In the genomic region with DNA sequence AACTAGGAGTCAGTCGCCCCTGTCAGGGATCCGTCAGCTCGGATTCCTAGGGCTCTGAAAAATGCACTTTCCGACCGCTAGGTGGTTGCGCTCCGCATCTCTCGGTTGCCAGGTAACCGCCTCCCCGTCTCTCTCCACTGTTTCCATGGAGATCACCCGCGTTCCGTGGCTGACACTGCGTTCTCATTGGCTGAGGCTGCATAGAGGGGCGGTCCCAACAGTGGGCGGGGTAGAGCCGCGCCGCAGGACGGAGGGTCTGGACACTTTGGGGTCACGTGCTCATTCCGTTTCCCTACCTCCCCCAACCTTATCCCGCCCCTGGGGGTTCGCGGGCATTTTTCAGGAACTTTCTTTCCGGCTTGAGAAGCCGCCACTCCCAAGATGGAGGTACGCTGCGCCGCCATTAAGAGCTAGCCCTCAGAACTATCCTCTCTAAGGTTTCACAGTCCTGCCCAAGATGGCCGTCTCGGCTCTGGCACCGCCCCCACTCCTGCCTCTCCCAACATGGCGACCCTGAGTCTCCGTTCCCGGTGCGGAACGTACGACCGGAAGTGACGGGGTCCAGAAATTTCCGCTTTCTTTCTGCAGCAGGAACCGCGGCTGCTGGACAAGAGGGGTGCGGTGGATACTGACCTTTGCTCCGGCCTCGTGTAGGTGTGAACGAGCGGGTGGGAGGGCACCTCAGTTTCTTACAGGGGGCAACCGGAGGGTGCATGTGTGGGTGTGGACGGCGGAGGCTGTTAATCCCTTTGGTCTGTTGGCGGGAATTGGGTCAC, we compare ENCODE assay signal across 8 cellular contexts. TPM values are rescaled to one million over a fixed set of nuclear protein-coding genes. Genes with fewer than 3 reads are reported as not detected.
DNase-seq lines count a peak whose midpoint lies in the region; ATAC-seq and TF ChIP-seq lines count a peak whose summit lies in the region.

A gene (minus strand): TSS at position 65 of the 776 bp plus-strand sequence. CDS start 105 bp downstream, outside the sequence.
A gene with protein sequence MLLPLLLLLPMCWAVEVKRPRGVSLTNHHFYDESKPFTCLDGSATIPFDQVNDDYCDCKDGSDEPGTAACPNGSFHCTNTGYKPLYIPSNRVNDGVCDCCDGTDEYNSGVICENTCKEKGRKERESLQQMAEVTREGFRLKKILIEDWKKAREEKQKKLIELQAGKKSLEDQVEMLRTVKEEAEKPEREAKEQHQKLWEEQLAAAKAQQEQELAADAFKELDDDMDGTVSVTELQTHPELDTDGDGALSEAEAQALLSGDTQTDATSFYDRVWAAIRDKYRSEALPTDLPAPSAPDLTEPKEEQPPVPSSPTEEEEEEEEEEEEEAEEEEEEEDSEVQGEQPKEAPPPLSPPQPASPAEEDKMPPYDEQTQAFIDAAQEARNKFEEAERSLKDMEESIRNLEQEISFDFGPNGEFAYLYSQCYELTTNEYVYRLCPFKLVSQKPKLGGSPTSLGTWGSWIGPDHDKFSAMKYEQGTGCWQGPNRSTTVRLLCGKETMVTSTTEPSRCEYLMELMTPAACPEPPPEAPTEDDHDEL (plus strand): TSS at position 579 of the 776 bp plus-strand sequence. CDS start 483 bp downstream, outside the sequence.

- TF ChIP-seq CTCF in LNCAP (IDR thresholded peaks at IDR 0.05) (peak; percentile 84), fibroblast of pulmonary artery (IDR thresholded peaks at IDR 0.05; ENCODE audit: low read length, missing control alignments) (peak; percentile 79)

- no peaks in the 10 kb centered on the region for H3K9me3 Mint-ChIP-seq in natural killer cell treated with Interleukin-12 subunit alpha and Interleukin-12 subunit beta and Interleukin-15 and Interleukin-18, amount 100 ng/mL, for 72 hours

- H3K4me1 Mint-ChIP-seq in natural killer cell treated with Interleukin-12 subunit alpha and Interleukin-12 subunit beta and Interleukin-15 and Interleukin-18, amount 100 ng/mL, for 72 hours (ENCODE audit: low read depth in 2 of 2): peaks cover 20 to 28% of the 10 kb centered on the region in 2 donors

- H3K27me3 Mint-ChIP-seq in natural killer cell treated with Interleukin-12 subunit alpha and Interleukin-12 subunit beta and Interleukin-15 and Interleukin-18, amount 100 ng/mL, for 72 hours: no peaks in the 10 kb centered on the region

- peak within 1 kb of the TSS; percentile 99 for H3K4me3 ChIP-seq in fibroblast of pulmonary artery (replicated peaks; ENCODE audit: low read depth, low read length)

- peak; percentile 100 for DNase-seq in ELR (ENCODE audit: low read depth)
- peak; percentile 99 for DNase-seq in GOT3 (lab: John Stamatoyannopoulos, UW)
- DNase-seq in RPMI8226: peak; percentile 100
- DNase-seq in activated T-helper 9 cell treated with anti-CD3 and anti-CD28 coated beads, Interleukin-2, amount 50 U/mL, for 16 hours (ENCODE audit: low read depth): peak; percentile 97
- peak; percentile 100 for DNase-seq in fibroblast of pulmonary artery (ENCODE audit: low read depth)
- peak; percentile 99 for DNase-seq in natural killer cell treated with Interleukin-12 subunit alpha and Interleukin-12 subunit beta and Interleukin-15 and Interleukin-18, amount 100 ng/mL, for 72 hours (ENCODE audit: low spot score)
- DNase-seq in stimulated activated naive CD8-positive, alpha-beta T cell treated with anti-CD3 and anti-CD28 coated beads, Interleukin-15, Interleukin-2, amounts not matched to agents 100 U/mL and 50 U/mL, for 24 hours: peak; percentile 99

- peak within 1 kb of the TSS; percentile 93 to 98 for H3K27ac Mint-ChIP-seq in natural killer cell treated with Interleukin-12 subunit alpha and Interleukin-12 subunit beta and Interleukin-15 and Interleukin-18, amount 100 ng/mL, for 72 hours

- peak; percentile 97 for ATAC-seq in natural killer cell treated with Interleukin-12 subunit alpha and Interleukin-12 subunit beta and Interleukin-15 and Interleukin-18, amount 100 ng/mL, for 72 hours
- ATAC-seq in stimulated activated naive CD8-positive, alpha-beta T cell treated with anti-CD3 and anti-CD28 coated beads, Interleukin-15, Interleukin-2, amounts not matched to agents 100 U/mL and 50 U/mL, for 24 hours: peak; percentile 96

- H3K4me3 Mint-ChIP-seq in natural killer cell treated with Interleukin-12 subunit alpha and Interleukin-12 subunit beta and Interleukin-15 and Interleukin-18, amount 100 ng/mL, for 72 hours: peak within 1 kb of the TSS; percentile 100

- no peaks in the 10 kb centered on the region for H3K36me3 Mint-ChIP-seq in natural killer cell treated with Interleukin-12 subunit alpha and Interleukin-12 subunit beta and Interleukin-15 and Interleukin-18, amount 100 ng/mL, for 72 hours

RNA-seq across cellular contexts. Expression of the first gene that starts in this region (rescaled TPM):
- not detected for total RNA-seq in natural killer cell treated with Interleukin-12 subunit alpha and Interleukin-12 subunit beta and Interleukin-15 and Interleukin-18, amount 100 ng/mL, for 72 hours

RNA-seq across cellular contexts. Expression of the second gene that starts in this region (rescaled TPM):
- total RNA-seq in natural killer cell treated with Interleukin-12 subunit alpha and Interleukin-12 subunit beta and Interleukin-15 and Interleukin-18, amount 100 ng/mL, for 72 hours: 100 to 1,000 TPM; 303 to 321 TPM

Comparison
In these comparisons a context has a peak if more than half of its experiments do, and no peak if none do; other contexts are left out.
1. Peak in every context shown above with its lines: DNase-seq, ATAC-seq and H3K4me3 ChIP-seq.